16 cellular contexts compared by ENCODE assay signal in the genomic region with DNA sequence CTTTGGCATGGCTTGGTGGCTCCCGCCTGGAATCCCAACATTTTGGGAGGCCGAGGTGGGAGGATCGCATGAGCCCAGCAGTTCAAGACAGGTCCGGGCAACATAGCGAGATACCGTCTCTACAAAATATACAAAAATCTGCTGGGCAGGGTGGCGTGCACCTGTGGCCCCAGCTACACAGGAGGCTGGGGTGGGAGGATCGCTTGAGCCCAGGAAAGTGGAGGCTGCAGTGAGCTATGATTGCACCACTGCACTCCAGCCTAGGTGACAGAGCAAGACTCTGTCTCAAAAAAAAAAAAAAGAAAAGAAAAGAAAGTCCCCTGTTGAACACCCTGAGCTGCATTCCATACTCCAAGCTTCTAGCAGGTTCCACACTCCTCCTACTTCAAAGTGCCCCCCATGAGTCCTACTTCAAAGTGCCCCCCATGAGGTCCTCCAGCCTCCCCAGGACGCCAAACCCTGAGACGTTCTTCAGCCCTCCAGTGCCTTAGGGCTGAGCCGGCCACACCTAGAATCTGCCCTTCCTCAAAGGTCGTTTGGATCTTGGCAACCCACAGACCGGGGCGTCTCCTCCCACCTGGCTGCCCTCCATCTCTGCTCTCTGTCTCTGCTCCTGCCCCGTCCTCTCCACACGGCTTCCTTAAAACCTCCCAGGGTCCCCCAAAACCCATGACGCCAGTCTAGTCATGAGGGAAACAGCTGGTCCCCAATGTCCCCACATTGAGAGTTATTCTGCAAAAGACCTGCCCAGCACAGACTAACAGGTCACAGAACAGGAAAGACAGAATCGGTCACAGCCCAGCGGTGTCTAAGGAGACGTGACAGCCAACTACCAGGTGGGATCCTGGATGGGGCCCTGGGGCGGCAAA. TPM values are rescaled to one million over a fixed set of nuclear protein-coding genes. Genes with fewer than 3 reads are reported as not detected.
DNase-seq lines count a peak whose midpoint lies in the region; ATAC-seq, FAIRE-seq and TF ChIP-seq lines count a peak whose summit lies in the region.
"Had no signal": no experiment of that assay in that cellular context is flagged by ENCODE, and none has a peak within 500 bp of the region (broad histone marks: within the 10 kb centered on the region; RNA-seq: fewer than 3 reads in every experiment).

No MANE protein-coding gene starts in this region.

- FAIRE-seq in H1 (lab: Jason Lieb, UNC): no peak

- POLR2A ChIA-PET in H1 (lab: Charles Lee; ENCODE audit: partially characterized antibody): interaction anchor here (2.0 kb wide), 1 partner anchor 9 kb away, joined by 5 read pairs; no protein-coding TSS in a partner anchor
- POLR2A ChIA-PET in CD8-positive, alpha-beta memory T cell (lab: Charles Lee): no interaction called here

- H3K9me3 ChIP-seq in heart left ventricle (no peaks in the 10 kb centered on the region), right atrium auricular region (no peaks in the 10 kb centered on the region), H1 (ENCODE audit: insufficient read depth in 2 of 2, low read depth in 1 of 2, low read length in 1 of 2) (no peaks in the 10 kb centered on the region)
- no peaks in the 10 kb centered on the region for H3K9me3 ChIP-seq in CD8-positive, alpha-beta memory T cell (ENCODE audit: low read length)
- H3K9me3 ChIP-seq: thoracic aorta had no signal

- peaks cover 4 to 6% (median 5%) of the 10 kb centered on the region in 3 donors for H3K4me1 Mint-ChIP-seq in naive B cell
- peaks cover 0 to 7% (median 5%) of the 10 kb centered on the region in 3 donors for H3K4me1 Mint-ChIP-seq in CD8-positive, alpha-beta memory T cell

- no peak overlapping the region for H4K91ac ChIP-seq in H1 (replicated peaks; ENCODE audit: insufficient read length, low read length)

- H2BK20ac ChIP-seq in H1 (ENCODE audit: low read length): no peak overlapping the region

- H3K9me3 Mint-ChIP-seq in naive B cell: no peaks in the 10 kb centered on the region
- H3K9me3 Mint-ChIP-seq in CD8-positive, alpha-beta memory T cell: no peaks in the 10 kb centered on the region

- peaks cover 4 to 33% (median 8%) of the 10 kb centered on the region in 3 donors for H3K27me3 Mint-ChIP-seq in naive B cell
- H3K27me3 Mint-ChIP-seq in CD8-positive, alpha-beta memory T cell: peaks cover 7 to 10% of the 10 kb centered on the region in 2 donors

- H3K4ac ChIP-seq in H1 (replicated peaks; ENCODE audit: insufficient read length, low read depth, low read length): no peak overlapping the region

- no peaks in the 10 kb centered on the region for H3K79me1 ChIP-seq in H1 (ENCODE audit: low read depth, low read length)

- H3K4me3 ChIP-seq in heart left ventricle (no peak overlapping the region), right atrium auricular region (no peak overlapping the region), H1 (ENCODE audit: extremely low read depth in 1 of 4, insufficient read depth in 2 of 4, low read depth in 3 of 4, low read length in 4 of 4) (no peak overlapping the region)
- no peak overlapping the region for H3K4me3 ChIP-seq in CD8-positive, alpha-beta memory T cell (ENCODE audit: low read length)
- H3K4me3 ChIP-seq: cardiac muscle cell, thoracic aorta had no signal

- H3K56ac ChIP-seq in H1 (replicated peaks; ENCODE audit: insufficient read length, low read depth, low read length): no peak overlapping the region

- no peaks in the 10 kb centered on the region for H3K36me3 Mint-ChIP-seq in naive B cell
- no peaks in the 10 kb centered on the region for H3K36me3 Mint-ChIP-seq in CD8-positive, alpha-beta memory T cell

- no peak overlapping the region for H3K4me2 ChIP-seq in H1 (ENCODE audit: insufficient read depth in 1 of 2, low read depth in 2 of 2, low read length in 2 of 2)

- TF ChIP-seq CTCF in heart left ventricle (IDR thresholded peaks at IDR 0.05) (no peak), right atrium auricular region (IDR thresholded peaks at IDR 0.05) (no peak), H1 (IDR thresholded peaks at IDR 0.05; ENCODE audit: control extremely low read depth in 1 of 3, insufficient read depth in 1 of 3, low read depth in 1 of 3, low read length in 3 of 3) (no peak)

- H2AK5ac ChIP-seq in H1 (ENCODE audit: low read depth, low read length): no peak overlapping the region

- H4K8ac ChIP-seq in H1 (ENCODE audit: extremely low read depth, insufficient read depth, low read length): peak overlapping the region; percentile 64; the same call in 1 of the 2 replicates

- peak overlapping the region in 1 of 6 donors; percentile 60 for H3K27ac Mint-ChIP-seq in naive B cell
- H3K27ac Mint-ChIP-seq in CD8-positive, alpha-beta memory T cell: no peak overlapping the region

- H3K27ac ChIP-seq in heart left ventricle (no peak overlapping the region), right atrium auricular region (no peak overlapping the region), H1 (ENCODE audit: low read depth, low read length) (no peak overlapping the region), substantia nigra (ENCODE audit: low read depth, low read length, poor library complexity, severe bottlenecking) (no peak overlapping the region)
- no peak overlapping the region for H3K27ac ChIP-seq in CD8-positive, alpha-beta memory T cell (ENCODE audit: low read depth, low read length)
- H3K27ac ChIP-seq: cardiac muscle cell, epithelial cell of prostate, thoracic aorta had no signal

- WGBS in heart left ventricle, 4 donors: 39 to 46% (median 41%) methylated on average over 21 of the region's 21 CpGs
- WGBS in H1 (ENCODE audit: extremely low coverage in 1 of 2, insufficient coverage in 1 of 2, insufficient read length in 1 of 2, insufficient replicate concordance in 2 of 2, low coverage in 1 of 2, low lambda C conversion rate in 2 of 2, missing lambda C conversion rate in 1 of 2), 2 experiments: 85% methylated on average over 21 of the region's 21 CpGs; no CpG with 5 or more reads in 1 of the 2 experiments

- H3K23ac ChIP-seq in H1 (ENCODE audit: insufficient read length): no peak overlapping the region

- H3K27me3 ChIP-seq in heart left ventricle (peaks cover 0 to 9% (median 0%) of the 10 kb centered on the region in 9 donors), right atrium auricular region (no peaks in the 10 kb centered on the region), H1 (replicated peaks in 1 of 4; ENCODE audit: control insufficient read depth in 3 of 4, extremely low read depth in 1 of 4, insufficient read depth in 3 of 4, low read length in 3 of 4) (peaks cover 0 to 1% (median 0%) of the 10 kb centered on the region in 4 experiments; a peak in 1 of 7 replicates)
- no peaks in the 10 kb centered on the region for H3K27me3 ChIP-seq in CD8-positive, alpha-beta memory T cell (ENCODE audit: insufficient read depth, low read length, poor library complexity, severe bottlenecking)
- H3K27me3 ChIP-seq: cardiac muscle cell had no signal

- H3K4me1 ChIP-seq in heart left ventricle (peaks cover 0 to 19% (median 2%) of the 10 kb centered on the region in 12 donors), right atrium auricular region (peaks cover 0 to 4% of the 10 kb centered on the region in 2 donors), H1 (replicated peaks in 1 of 4; ENCODE audit: control insufficient read depth in 3 of 4, insufficient read depth in 4 of 4, low read length in 3 of 4) (peaks cover 0 to 20% (median 14%) of the 10 kb centered on the region in 4 experiments; a peak in 4 of 7 replicates)
- no peaks in the 10 kb centered on the region for H3K4me1 ChIP-seq in CD8-positive, alpha-beta memory T cell (ENCODE audit: insufficient read depth, low read length)

- H3K9ac ChIP-seq in H1 (replicated peaks in 1 of 4; ENCODE audit: extremely low read depth in 1 of 4, low read depth in 3 of 4, low read length in 3 of 4): no peak overlapping the region

- H2BK120ac ChIP-seq in H1 (replicated peaks; ENCODE audit: low read depth, low read length): no peak overlapping the region

- H3K36me3 ChIP-seq in heart left ventricle (no peaks in the 10 kb centered on the region), right atrium auricular region (no peaks in the 10 kb centered on the region), H1 (ENCODE audit: control insufficient read depth in 2 of 4, insufficient read depth in 4 of 4, low read length in 3 of 4) (no peaks in the 10 kb centered on the region)
- no peaks in the 10 kb centered on the region for H3K36me3 ChIP-seq in CD8-positive, alpha-beta memory T cell (ENCODE audit: insufficient read depth, low read length)
- H3K36me3 ChIP-seq: cardiac muscle cell, thoracic aorta had no signal

- H4K20me1 ChIP-seq in H1 (replicated peaks in 1 of 2; ENCODE audit: control insufficient read depth in 1 of 2, insufficient read depth in 2 of 2, low read length in 2 of 2): peaks cover 0 to under 1% of the 10 kb centered on the region in 2 experiments

- H2BK15ac ChIP-seq in H1 (ENCODE audit: low read length): no peak overlapping the region

- no peak overlapping the region for H3K18ac ChIP-seq in H1 (ENCODE audit: extremely low read depth, low read length)

- no peak for TF ChIP-seq RAD21 in H1 (IDR thresholded peaks at IDR 0.05 in 1 of 2, conservative IDR thresholded peaks at IDR 0.05 in 1 of 2; ENCODE audit: low read depth in 2 of 2, low read length in 2 of 2)

- no peak overlapping the region for H3K4me3 Mint-ChIP-seq in naive B cell
- no peak overlapping the region for H3K4me3 Mint-ChIP-seq in CD8-positive, alpha-beta memory T cell

- H2BK12ac ChIP-seq in H1 (ENCODE audit: low read depth, low read length): no peak overlapping the region

- H3K14ac ChIP-seq in H1 (ENCODE audit: insufficient read length): no peak overlapping the region

- no peaks in the 10 kb centered on the region for H3K23me2 ChIP-seq in H1 (ENCODE audit: low read depth, low read length)

- H2BK5ac ChIP-seq in H1 (ENCODE audit: low read depth, low read length): no peak overlapping the region

- no peak overlapping the region for H2AFZ ChIP-seq in H1 (ENCODE audit: low read length)

- no peak for TF ChIP-seq EP300 in H1 (IDR thresholded peaks at IDR 0.05; ENCODE audit: borderline replicate concordance in 1 of 2, low read depth in 2 of 2, low read length in 2 of 2)

- CTCF ChIA-PET in H1 (lab: Charles Lee; ENCODE audit: partially characterized antibody): interaction anchor here (0.6 to 5.7 kb wide), 5 partner anchors 11 to 362 kb away, joined by 3 to 38 read pairs (median 3); a partner anchor contains a TSS
- CTCF ChIA-PET in CD8-positive, alpha-beta memory T cell (lab: Charles Lee): interaction anchor here (0.8 kb wide), 1 partner anchor 12 kb away, joined by 3 read pairs; no protein-coding TSS in a partner anchor

- intact Hi-C loops in heart left ventricle (cut with DNase I): loop anchor here in 1 of 10 donors (10.0 kb wide), 1 partner anchor 158 kb away; a partner anchor contains a TSS

- TF ChIP-seq POLR2A in heart left ventricle (IDR thresholded peaks at IDR 0.05): no peak
- TF ChIP-seq POLR2A in H1 (IDR thresholded peaks at IDR 0.05; ENCODE audit: control extremely low read depth in 1 of 2, low read depth in 2 of 2, low read length in 2 of 2): no peak

- ATAC-seq in heart left ventricle: peak; percentile 54 to 71 (median 63)
- peak; percentile 21 to 23 for ATAC-seq in naive B cell (ENCODE audit: low read depth in 2 of 2)
- no peak for ATAC-seq in GM19023 (IDR thresholded peaks at IDR 0.05; ENCODE audit: unreplicated experiment)

- no peaks in the 10 kb centered on the region for H3K79me2 ChIP-seq in H1 (ENCODE audit: control insufficient read depth in 1 of 2, insufficient read depth in 2 of 2, low read length in 2 of 2)

- DNase-seq in heart left ventricle (no peak), right atrium auricular region (ENCODE audit: low spot score) (no peak), H1 (ENCODE audit: low read depth in 1 of 2, low spot score in 2 of 2) (no peak), naive B cell (no peak), SIG-M5 treated with dmso at 0.1 percent for 504 hours (lab: John Stamatoyannopoulos, UW; ENCODE audit: unreplicated experiment) (no peak), substantia nigra (lab: John Stamatoyannopoulos, UW) (no peak)
- no peak for DNase-seq in CD8-positive, alpha-beta memory T cell
- DNase-seq: activated CD4-positive, alpha-beta T cell treated with anti-CD3 and anti-CD28 coated beads, Interleukin-2, amount 50 U/mL, for 4 hours; activated gamma-delta T cell treated with Interleukin-2 at 50 U/mL for 16 hours; KG1; NCI-H187 had no signal

- H4K5ac ChIP-seq in H1 (ENCODE audit: insufficient read length, low read depth, low read length): no peak overlapping the region

RNA-seq across cellular contexts. Expression of a gene that starts 4.7 kb away (rescaled TPM):
- total RNA-seq in heart left ventricle (under 1 TPM in 2 of 9 donors, not detected in 7; 0.41 to 0.48 TPM), right atrium auricular region (1 to 10 TPM in 1 of 2 donors, not detected in 1; 1.1 TPM)
- polyA plus RNA-seq in heart left ventricle (under 1 TPM in 1 of 2 donors, not detected in 1; 0.06 TPM), H1 (2011; rRNA removed) (17.1 and 30.2 TPM in 2 replicates), naive B cell (ENCODE audit: low read depth in 6 of 6) (1 to 10 TPM in 5 of 6 donors, not detected in 1; 1.2 to 3.8 (median 2.0) TPM)
- 24.6 and 26.1 TPM in 2 replicates for total RNA-seq in H1 (2021; fragmentation: NEBNext Ultra II Directional; extraction: Animal tissue kit (Norgen Biotek cat#: 25700))
- 22.0 TPM for polyA plus RNA-seq in H1 (2011; cell fraction: cytosol; rRNA removed)
- polyA plus RNA-seq in H1 (2011; cell fraction: nucleus; rRNA removed): 41.8 TPM
- polyA plus RNA-seq in H1 (2012, experiment 1 of 2): 29.8 to 44.6 TPM (median 40.4 TPM) in 4 replicates
- polyA plus RNA-seq in H1 (2012, experiment 2 of 2): 36.2 TPM
- polyA plus RNA-seq in H1 (2013, experiment 1 of 2): 37.5 TPM
- 30.4 TPM for polyA plus RNA-seq in H1 (2013, experiment 2 of 2)
- 9.9 and 14.4 TPM in 2 replicates for polyA minus RNA-seq in H1 (2011; rRNA and poly(A)+ RNA removed)
- polyA minus RNA-seq in H1 (2011; cell fraction: cytosol; rRNA and poly(A)+ RNA removed): 18.3 TPM
- polyA minus RNA-seq in H1 (2011; cell fraction: nucleus; rRNA and poly(A)+ RNA removed): 12.6 TPM
- total RNA-seq in CD8-positive, alpha-beta memory T cell: 1 to 10 TPM; 1.5 to 1.7 TPM
- 16.2 TPM for polyA plus RNA-seq in CD8-positive, alpha-beta memory T cell

RNA-seq across cellular contexts. Expression of a gene that starts 12.6 kb away (rescaled TPM):
- total RNA-seq in heart left ventricle (10 to 100 TPM; 27.8 to 56.6 (median 38.2) TPM), right atrium auricular region (10 to 100 TPM; 31.3 to 45.8 TPM)
- polyA plus RNA-seq in heart left ventricle (10 to 100 TPM; 23.9 to 31.0 TPM), H1 (2011; rRNA removed) (10.6 and 20.4 TPM in 2 replicates), naive B cell (ENCODE audit: low read depth in 6 of 6) (10 to 100 TPM in 1 of 6 donors, 1 to 10 TPM in 4, under 1 TPM in 1; 0.41 to 13.4 (median 4.9) TPM)
- 31.3 and 32.9 TPM in 2 replicates for total RNA-seq in H1 (2021; fragmentation: NEBNext Ultra II Directional; extraction: Animal tissue kit (Norgen Biotek cat#: 25700))
- polyA plus RNA-seq in H1 (2011; cell fraction: cytosol; rRNA removed): 7.1 TPM
- polyA plus RNA-seq in H1 (2011; cell fraction: nucleus; rRNA removed): 30.2 TPM
- 18.6 to 28.3 TPM (median 25.8 TPM) in 4 replicates for polyA plus RNA-seq in H1 (2012, experiment 1 of 2)
- 19.0 TPM for polyA plus RNA-seq in H1 (2012, experiment 2 of 2)
- 19.7 TPM for polyA plus RNA-seq in H1 (2013, experiment 1 of 2)
- 18.8 TPM for polyA plus RNA-seq in H1 (2013, experiment 2 of 2)
- 21.0 and 23.7 TPM in 2 replicates for polyA minus RNA-seq in H1 (2011; rRNA and poly(A)+ RNA removed)
- polyA minus RNA-seq in H1 (2011; cell fraction: cytosol; rRNA and poly(A)+ RNA removed): 19.8 TPM
- polyA minus RNA-seq in H1 (2011; cell fraction: nucleus; rRNA and poly(A)+ RNA removed): 19.9 TPM
- 10 to 100 TPM; 26.9 to 27.6 TPM for total RNA-seq in CD8-positive, alpha-beta memory T cell
- 16.0 TPM for polyA plus RNA-seq in CD8-positive, alpha-beta memory T cell

RNA-seq across cellular contexts. Expression of a gene that starts 48.6 kb away (rescaled TPM):
- total RNA-seq in heart left ventricle (10 to 100 TPM in 6 of 9 donors, 1 to 10 TPM in 3; 8.8 to 28.7 (median 13.8) TPM), right atrium auricular region (10 to 100 TPM; 14.7 to 24.8 TPM)
- polyA plus RNA-seq in heart left ventricle (10 to 100 TPM; 11.6 to 22.1 TPM), H1 (2011; rRNA removed) (36.9 and 48.4 TPM in 2 replicates), naive B cell (ENCODE audit: low read depth in 6 of 6) (10 to 100 TPM; 28.8 to 51.6 (median 35.3) TPM)
- 21.4 and 23.4 TPM in 2 replicates for total RNA-seq in H1 (2021; fragmentation: NEBNext Ultra II Directional; extraction: Animal tissue kit (Norgen Biotek cat#: 25700))
- polyA plus RNA-seq in H1 (2011; cell fraction: cytosol; rRNA removed): 33.3 TPM
- polyA plus RNA-seq in H1 (2011; cell fraction: nucleus; rRNA removed): 74.8 TPM
- 17.8 to 23.6 TPM (median 21.2 TPM) in 4 replicates for polyA plus RNA-seq in H1 (2012, experiment 1 of 2)
- polyA plus RNA-seq in H1 (2012, experiment 2 of 2): 27.9 TPM
- 20.4 TPM for polyA plus RNA-seq in H1 (2013, experiment 1 of 2)
- 17.7 TPM for polyA plus RNA-seq in H1 (2013, experiment 2 of 2)
- 12.6 and 14.5 TPM in 2 replicates for polyA minus RNA-seq in H1 (2011; rRNA and poly(A)+ RNA removed)
- polyA minus RNA-seq in H1 (2011; cell fraction: cytosol; rRNA and poly(A)+ RNA removed): 25.8 TPM
- polyA minus RNA-seq in H1 (2011; cell fraction: nucleus; rRNA and poly(A)+ RNA removed): 32.4 TPM
- 10 to 100 TPM; 36.3 to 39.0 TPM for total RNA-seq in CD8-positive, alpha-beta memory T cell
- 40.8 TPM for polyA plus RNA-seq in CD8-positive, alpha-beta memory T cell

RNA-seq across cellular contexts. Expression of a gene that starts 49.6 kb away (rescaled TPM):
- total RNA-seq in heart left ventricle: 10 to 100 TPM; 58.9 to 96.9 (median 69.1) TPM
- polyA plus RNA-seq in heart left ventricle: 100 to 1,000 TPM in 1 of 2 donors, 10 to 100 TPM in 1; 76.8 to 153 TPM
- 10 to 100 TPM; 81.0 to 84.4 TPM for total RNA-seq in right atrium auricular region
- total RNA-seq in H1 (2021; fragmentation: NEBNext Ultra II Directional; extraction: Animal tissue kit (Norgen Biotek cat#: 25700)): 72.8 and 80.3 TPM in 2 replicates
- polyA plus RNA-seq in H1 (2011; rRNA removed): 63.8 and 83.6 TPM in 2 replicates
- polyA plus RNA-seq in H1 (2011; cell fraction: cytosol; rRNA removed): 71.0 TPM
- 47.1 TPM for polyA plus RNA-seq in H1 (2011; cell fraction: nucleus; rRNA removed)
- polyA plus RNA-seq in H1 (2012, experiment 1 of 2): 42.7 to 64.5 TPM (median 57.7 TPM) in 4 replicates
- 118 TPM for polyA plus RNA-seq in H1 (2012, experiment 2 of 2)
- 48.2 TPM for polyA plus RNA-seq in H1 (2013, experiment 1 of 2)
- 51.1 TPM for polyA plus RNA-seq in H1 (2013, experiment 2 of 2)
- polyA minus RNA-seq in H1 (2011; rRNA and poly(A)+ RNA removed): 6.2 and 7.2 TPM in 2 replicates
- polyA minus RNA-seq in H1 (2011; cell fraction: cytosol; rRNA and poly(A)+ RNA removed): 19.3 TPM
- 11.1 TPM for polyA minus RNA-seq in H1 (2011; cell fraction: nucleus; rRNA and poly(A)+ RNA removed)
- 100 to 1,000 TPM; 113 to 186 (median 131) TPM for polyA plus RNA-seq in naive B cell (ENCODE audit: low read depth in 6 of 6)
- 10 to 100 TPM; 85.0 to 95.3 TPM for total RNA-seq in CD8-positive, alpha-beta memory T cell
- 113 TPM for polyA plus RNA-seq in CD8-positive, alpha-beta memory T cell

RNA-seq across cellular contexts. Expression of a gene that starts 59.1 kb away (rescaled TPM):
- total RNA-seq in heart left ventricle: not detected
- not detected for polyA plus RNA-seq in heart left ventricle
- not detected for total RNA-seq in right atrium auricular region
- not detected in 2 replicates for total RNA-seq in H1 (2021; fragmentation: NEBNext Ultra II Directional; extraction: Animal tissue kit (Norgen Biotek cat#: 25700))
- 0.08 and 0.19 TPM in 2 replicates for polyA plus RNA-seq in H1 (2011; rRNA removed)
- polyA plus RNA-seq in H1 (2011; cell fraction: cytosol; rRNA removed): 0.09 TPM
- polyA plus RNA-seq in H1 (2011; cell fraction: nucleus; rRNA removed): 0.33 TPM
- polyA plus RNA-seq in H1 (2012, experiment 1 of 2): 0.11 TPM in 1 of 4 replicates, not detected in the others
- not detected for polyA plus RNA-seq in H1 (2012, experiment 2 of 2)
- 0.04 TPM for polyA plus RNA-seq in H1 (2013, experiment 1 of 2)
- polyA plus RNA-seq in H1 (2013, experiment 2 of 2): 0.06 TPM
- polyA minus RNA-seq in H1 (2011; rRNA and poly(A)+ RNA removed): not detected in 2 replicates
- polyA minus RNA-seq in H1 (2011; cell fraction: cytosol; rRNA and poly(A)+ RNA removed): not detected
- polyA minus RNA-seq in H1 (2011; cell fraction: nucleus; rRNA and poly(A)+ RNA removed): 0.40 TPM
- polyA plus RNA-seq in naive B cell (ENCODE audit: low read depth in 6 of 6): under 1 TPM in 1 of 6 donors, not detected in 5; 0.20 TPM
- total RNA-seq in CD8-positive, alpha-beta memory T cell: not detected
- not detected for polyA plus RNA-seq in CD8-positive, alpha-beta memory T cell
- total RNA-seq: cardiac muscle cell; T-helper 1 cell treated with Interleukin-12 subunit alpha and Interleukin-12 subunit beta and Interleukin-4 antibody, amounts not matched to agents 30 ng/mL and 1 ng/mL, for 36 hours; thoracic aorta had no signal
- polyA plus RNA-seq: cardiac muscle cell had no signal
